ENCODE assay signal across 8 cellular contexts in genomic region chr3:42652611-42653302, GRCh38. TPM values are rescaled to one million over a fixed set of nuclear protein-coding genes. Genes with fewer than 3 reads are reported as not detected.
DNase-seq lines count a peak whose midpoint lies in the region; ATAC-seq, FAIRE-seq and TF ChIP-seq lines count a peak whose summit lies in the region.

No MANE protein-coding gene starts in this region.

- no peaks in the 10 kb centered on the region for H3K9me3 Mint-ChIP-seq in WTC11

- no peaks in the 10 kb centered on the region for H3K27me3 Mint-ChIP-seq in WTC11 (ENCODE audit: low read depth)

- no peak for TF ChIP-seq CTCF in WTC11 (IDR thresholded peaks at IDR 0.05)

- peaks cover 7% of the 10 kb centered on the region for H3K36me3 Mint-ChIP-seq in WTC11

- peaks cover 47% of the 10 kb centered on the region for H3K4me1 Mint-ChIP-seq in WTC11

- DNase-seq in COLO668 (lab: John Stamatoyannopoulos, UW; ENCODE audit: unreplicated experiment), result peak; percentile 19
- no peak for DNase-seq in HTR-8/SVneo (ENCODE audit: insufficient read length, low spot score)
- no peak for DNase-seq in WTC11 (ENCODE audit: low spot score)
- peak; percentile 44 for DNase-seq in foreskin melanocyte
- peak; percentile 51 for DNase-seq in non-pigmented ciliary epithelial cell (ENCODE audit: low read depth)

- POLR2A ChIA-PET in WTC11 (lab: Charles Lee), result interaction anchor here (1.1 kb wide), 2 partner anchors 23 to 35 kb away, joined by 3 to 4 read pairs; no protein-coding TSS in a partner anchor

- CTCF ChIA-PET in WTC11 (lab: Charles Lee), result interaction anchor here (1.0 to 4.5 kb wide), 14 partner anchors 8 to 228 kb away, joined by 3 to 32 read pairs (median 6); partner anchors contain the start of gene HIGD1A

- peak; percentile 84 for ATAC-seq in GM19438 (IDR thresholded peaks at IDR 0.05; ENCODE audit: low read depth, unreplicated experiment)
- peak; percentile 2 for ATAC-seq in WTC11
- no peak for ATAC-seq in HG02970 (IDR thresholded peaks at IDR 0.05; ENCODE audit: low FRiP score, unreplicated experiment)
- no peak for ATAC-seq in GM21526 (IDR thresholded peaks at IDR 0.05; ENCODE audit: low FRiP score, unreplicated experiment)

- H3K4me3 Mint-ChIP-seq in WTC11, result peak overlapping the region; percentile 87

- peak; percentile 49 for FAIRE-seq in HTR-8/SVneo (lab: Jason Lieb, UNC)

- H3K27ac Mint-ChIP-seq in WTC11, result 0 out of 2 replicates have a peak overlapping the region, but pooled peaks have one; percentile 12

TF ChIP-seq in WTC11, 78 proteins besides CTCF, POLR2A, EP300 and RAD21:
- TF ChIP-seq GTF2I (CRISPR knock-in tag; conservative IDR thresholded peaks at IDR 0.05) (no peak), CREB1 (CRISPR knock-in tag; IDR thresholded peaks at IDR 0.05) (no peak), CDX4 (CRISPR knock-in tag; IDR thresholded peaks at IDR 0.05; ENCODE audit: borderline replicate concordance) (no peak), ZBTB21 (CRISPR knock-in tag; IDR thresholded peaks at IDR 0.05; ENCODE audit: borderline replicate concordance) (no peak), TEAD4 (CRISPR knock-in tag; IDR thresholded peaks at IDR 0.05) (no peak), MYBL2 (CRISPR knock-in tag; IDR thresholded peaks at IDR 0.05) (no peak), TCF7 (CRISPR knock-in tag; IDR thresholded peaks at IDR 0.05; ENCODE audit: low read depth) (no peak), ZNF671 (CRISPR knock-in tag; IDR thresholded peaks at IDR 0.05) (no peak), MXD4 (CRISPR knock-in tag; IDR thresholded peaks at IDR 0.05; ENCODE audit: borderline replicate concordance) (no peak), GRHL2 (CRISPR knock-in tag; IDR thresholded peaks at IDR 0.05; ENCODE audit: insufficient replicate concordance, severe bottlenecking) (no peak), ERG (CRISPR knock-in tag; IDR thresholded peaks at IDR 0.05) (no peak), GABPB1 (CRISPR knock-in tag; IDR thresholded peaks at IDR 0.05) (no peak), ZNF396 (CRISPR knock-in tag; IDR thresholded peaks at IDR 0.05; ENCODE audit: borderline replicate concordance) (no peak), ELF4 (CRISPR knock-in tag; IDR thresholded peaks at IDR 0.05; ENCODE audit: low read depth) (no peak), E2F1 (CRISPR knock-in tag; IDR thresholded peaks at IDR 0.05) (no peak), CREM (CRISPR knock-in tag; IDR thresholded peaks at IDR 0.05) (no peak)
- TF ChIP-seq, protein P1, sequence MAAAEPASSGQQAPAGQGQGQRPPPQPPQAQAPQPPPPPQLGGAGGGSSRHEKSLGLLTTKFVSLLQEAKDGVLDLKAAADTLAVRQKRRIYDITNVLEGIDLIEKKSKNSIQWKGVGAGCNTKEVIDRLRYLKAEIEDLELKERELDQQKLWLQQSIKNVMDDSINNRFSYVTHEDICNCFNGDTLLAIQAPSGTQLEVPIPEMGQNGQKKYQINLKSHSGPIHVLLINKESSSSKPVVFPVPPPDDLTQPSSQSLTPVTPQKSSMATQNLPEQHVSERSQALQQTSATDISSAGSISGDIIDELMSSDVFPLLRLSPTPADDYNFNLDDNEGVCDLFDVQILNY (CRISPR knock-in tag; IDR thresholded peaks at IDR 0.05), result no peak
- TF ChIP-seq, protein P2, sequence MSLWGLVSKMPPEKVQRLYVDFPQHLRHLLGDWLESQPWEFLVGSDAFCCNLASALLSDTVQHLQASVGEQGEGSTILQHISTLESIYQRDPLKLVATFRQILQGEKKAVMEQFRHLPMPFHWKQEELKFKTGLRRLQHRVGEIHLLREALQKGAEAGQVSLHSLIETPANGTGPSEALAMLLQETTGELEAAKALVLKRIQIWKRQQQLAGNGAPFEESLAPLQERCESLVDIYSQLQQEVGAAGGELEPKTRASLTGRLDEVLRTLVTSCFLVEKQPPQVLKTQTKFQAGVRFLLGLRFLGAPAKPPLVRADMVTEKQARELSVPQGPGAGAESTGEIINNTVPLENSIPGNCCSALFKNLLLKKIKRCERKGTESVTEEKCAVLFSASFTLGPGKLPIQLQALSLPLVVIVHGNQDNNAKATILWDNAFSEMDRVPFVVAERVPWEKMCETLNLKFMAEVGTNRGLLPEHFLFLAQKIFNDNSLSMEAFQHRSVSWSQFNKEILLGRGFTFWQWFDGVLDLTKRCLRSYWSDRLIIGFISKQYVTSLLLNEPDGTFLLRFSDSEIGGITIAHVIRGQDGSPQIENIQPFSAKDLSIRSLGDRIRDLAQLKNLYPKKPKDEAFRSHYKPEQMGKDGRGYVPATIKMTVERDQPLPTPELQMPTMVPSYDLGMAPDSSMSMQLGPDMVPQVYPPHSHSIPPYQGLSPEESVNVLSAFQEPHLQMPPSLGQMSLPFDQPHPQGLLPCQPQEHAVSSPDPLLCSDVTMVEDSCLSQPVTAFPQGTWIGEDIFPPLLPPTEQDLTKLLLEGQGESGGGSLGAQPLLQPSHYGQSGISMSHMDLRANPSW (CRISPR knock-in tag; conservative IDR thresholded peaks at IDR 0.05; ENCODE audit: low read depth), result no peak
- TF ChIP-seq, protein P3, sequence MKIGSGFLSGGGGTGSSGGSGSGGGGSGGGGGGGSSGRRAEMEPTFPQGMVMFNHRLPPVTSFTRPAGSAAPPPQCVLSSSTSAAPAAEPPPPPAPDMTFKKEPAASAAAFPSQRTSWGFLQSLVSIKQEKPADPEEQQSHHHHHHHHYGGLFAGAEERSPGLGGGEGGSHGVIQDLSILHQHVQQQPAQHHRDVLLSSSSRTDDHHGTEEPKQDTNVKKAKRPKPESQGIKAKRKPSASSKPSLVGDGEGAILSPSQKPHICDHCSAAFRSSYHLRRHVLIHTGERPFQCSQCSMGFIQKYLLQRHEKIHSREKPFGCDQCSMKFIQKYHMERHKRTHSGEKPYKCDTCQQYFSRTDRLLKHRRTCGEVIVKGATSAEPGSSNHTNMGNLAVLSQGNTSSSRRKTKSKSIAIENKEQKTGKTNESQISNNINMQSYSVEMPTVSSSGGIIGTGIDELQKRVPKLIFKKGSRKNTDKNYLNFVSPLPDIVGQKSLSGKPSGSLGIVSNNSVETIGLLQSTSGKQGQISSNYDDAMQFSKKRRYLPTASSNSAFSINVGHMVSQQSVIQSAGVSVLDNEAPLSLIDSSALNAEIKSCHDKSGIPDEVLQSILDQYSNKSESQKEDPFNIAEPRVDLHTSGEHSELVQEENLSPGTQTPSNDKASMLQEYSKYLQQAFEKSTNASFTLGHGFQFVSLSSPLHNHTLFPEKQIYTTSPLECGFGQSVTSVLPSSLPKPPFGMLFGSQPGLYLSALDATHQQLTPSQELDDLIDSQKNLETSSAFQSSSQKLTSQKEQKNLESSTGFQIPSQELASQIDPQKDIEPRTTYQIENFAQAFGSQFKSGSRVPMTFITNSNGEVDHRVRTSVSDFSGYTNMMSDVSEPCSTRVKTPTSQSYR (CRISPR knock-in tag; IDR thresholded peaks at IDR 0.05), result no peak
- TF ChIP-seq, protein P4, sequence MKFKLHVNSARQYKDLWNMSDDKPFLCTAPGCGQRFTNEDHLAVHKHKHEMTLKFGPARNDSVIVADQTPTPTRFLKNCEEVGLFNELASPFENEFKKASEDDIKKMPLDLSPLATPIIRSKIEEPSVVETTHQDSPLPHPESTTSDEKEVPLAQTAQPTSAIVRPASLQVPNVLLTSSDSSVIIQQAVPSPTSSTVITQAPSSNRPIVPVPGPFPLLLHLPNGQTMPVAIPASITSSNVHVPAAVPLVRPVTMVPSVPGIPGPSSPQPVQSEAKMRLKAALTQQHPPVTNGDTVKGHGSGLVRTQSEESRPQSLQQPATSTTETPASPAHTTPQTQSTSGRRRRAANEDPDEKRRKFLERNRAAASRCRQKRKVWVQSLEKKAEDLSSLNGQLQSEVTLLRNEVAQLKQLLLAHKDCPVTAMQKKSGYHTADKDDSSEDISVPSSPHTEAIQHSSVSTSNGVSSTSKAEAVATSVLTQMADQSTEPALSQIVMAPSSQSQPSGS (CRISPR knock-in tag; IDR thresholded peaks at IDR 0.05; ENCODE audit: borderline replicate concordance, low read depth), result no peak

RNA-seq across cellular contexts. Expression of gene ZBTB47, which starts 0.7 kb away (rescaled TPM):
- total RNA-seq in WTC11 (2021), result 5.2 to 5.9 TPM (median 5.6 TPM) in 3 replicates

RNA-seq across cellular contexts. Expression of gene KLHL40, which starts 32.6 kb away (rescaled TPM):
- total RNA-seq in WTC11 (2021), result not detected in 3 replicates

RNA-seq across cellular contexts. Expression of gene HHATL, which starts 49.8 kb away (rescaled TPM):
- total RNA-seq in WTC11 (2021), result 0.21 to 0.92 TPM (median 0.60 TPM) in 3 replicates

RNA-seq across cellular contexts. Expression of gene NKTR, which starts 52.3 kb away (rescaled TPM):
- total RNA-seq in WTC11 (2021), result 76.4 to 89.3 TPM (median 82.3 TPM) in 3 replicates

Comparison
In these comparisons a context has a peak if more than half of its experiments do, and no peak if none do; other contexts are left out.
1. DNase-seq: peak in COLO668 (single experiment), foreskin melanocyte (single experiment) and non-pigmented ciliary epithelial cell (single experiment); none in HTR-8/SVneo (single experiment) and WTC11 (single experiment).
2. ATAC-seq: peak in GM19438 (single experiment) and WTC11 (single experiment); none in HG02970 (single experiment) and GM21526 (single experiment).